In the genomic region with DNA sequence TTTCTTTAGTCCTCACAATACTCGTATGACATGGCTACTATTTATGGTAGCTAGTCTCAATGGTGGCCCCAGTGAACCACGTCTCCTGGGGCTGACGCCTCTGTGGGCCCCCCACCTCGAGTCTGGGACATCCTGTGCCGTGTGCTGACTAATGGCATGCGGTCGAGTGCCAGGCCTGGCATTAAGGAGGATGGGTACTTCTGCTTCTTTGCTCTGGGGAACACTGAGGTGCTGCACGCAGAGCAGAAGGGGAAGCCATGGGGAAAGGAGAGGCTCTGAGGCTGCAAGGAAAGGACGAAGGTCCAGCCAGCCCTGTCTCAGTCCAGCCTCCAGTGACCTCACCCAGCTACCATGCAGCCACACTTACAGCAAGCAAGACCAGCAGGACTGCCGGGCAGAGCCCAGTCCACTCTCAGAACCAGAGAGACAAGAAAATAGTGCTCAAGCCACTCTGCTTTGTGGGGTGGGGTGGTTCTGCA, we compare ENCODE assay signal across 13 cellular contexts. TPM values are rescaled to one million over a fixed set of nuclear protein-coding genes. Genes with fewer than 3 reads are reported as not detected.
DNase-seq lines count a peak whose midpoint lies in the region; ATAC-seq, FAIRE-seq and TF ChIP-seq lines count a peak whose summit lies in the region.
"Had no signal": no experiment of that assay in that cellular context is flagged by ENCODE, and none has a peak within 500 bp of the region (broad histone marks: within the 10 kb centered on the region; RNA-seq: fewer than 3 reads in every experiment).

No MANE protein-coding gene starts in this region.

- ATAC-seq in stimulated activated naive CD8-positive, alpha-beta T cell treated with anti-CD3 and anti-CD28 coated beads, Interleukin-15, Interleukin-2, amounts not matched to agents 100 U/mL and 50 U/mL, for 24 hours: peak; percentile 64
- no peak for ATAC-seq in stimulated activated naive CD8-positive, alpha-beta T cell treated with anti-CD3 and anti-CD28 coated beads, Interleukin-15, amount 100 ng/mL, for 72 hours
- ATAC-seq in GM12878 (peak; percentile 77), memory B cell (ENCODE audit: low read depth) (peak; percentile 96), WTC11 (no peak)

- intact Hi-C loops in GM12878 (cut with micrococcal nuclease; ENCODE audit: unreplicated experiment): no loop called here

- H3K27me3 Mint-ChIP-seq in stimulated activated naive CD8-positive, alpha-beta T cell treated with anti-CD3 and anti-CD28 coated beads, Interleukin-15, amount 100 ng/mL, for 72 hours: no peaks in the 10 kb centered on the region
- H3K27me3 Mint-ChIP-seq in memory B cell (peaks cover 2% of the 10 kb centered on the region), WTC11 (ENCODE audit: low read depth) (peaks cover 8% of the 10 kb centered on the region; the same call in 1 of the 2 replicates)

- H3K4me3 Mint-ChIP-seq in stimulated activated naive CD8-positive, alpha-beta T cell treated with anti-CD3 and anti-CD28 coated beads, Interleukin-15, amount 100 ng/mL, for 72 hours: no peak overlapping the region
- H3K4me3 Mint-ChIP-seq in memory B cell (no peak overlapping the region), WTC11 (no peak overlapping the region)

- POLR2A ChIA-PET in GM12878 (lab: Charles Lee) (interaction anchor here (1.4 kb wide), 1 partner anchor 11 kb away, joined by 3 read pairs; no protein-coding TSS in a partner anchor), WTC11 (lab: Charles Lee) (no interaction called here)

- RAD21 ChIA-PET in GM12878 (lab: Charles Lee; ENCODE audit: unreplicated experiment): interaction anchor here (1.5 kb wide), 1 partner anchor 11 kb away, joined by 3 read pairs; no protein-coding TSS in a partner anchor

- peaks cover 9% of the 10 kb centered on the region for H3K4me1 ChIP-seq in GM12878 (ENCODE audit: control insufficient read depth, insufficient read depth, low read length)

- FAIRE-seq in GM12878 (lab: Jason Lieb, UNC): no peak

- in situ Hi-C loops in GM12878 (cut with MboI): no loop called here

- SMC1A ChIA-PET in GM12878 (lab: Charles Lee; ENCODE audit: uncharacterized antibody, unreplicated experiment): interaction anchor here (0.9 to 1.5 kb wide), 3 partner anchors 9 to 174 kb away, joined by 3 to 6 read pairs (median 4); no protein-coding TSS in a partner anchor

- H3K9me3 ChIP-seq in GM12878 (replicated peaks; ENCODE audit: control insufficient read depth, insufficient read depth, low read length): no peaks in the 10 kb centered on the region
- H3K9me3 ChIP-seq: HAP-1 had no signal

- peaks cover 8% of the 10 kb centered on the region for H3K4me1 Mint-ChIP-seq in stimulated activated naive CD8-positive, alpha-beta T cell treated with anti-CD3 and anti-CD28 coated beads, Interleukin-15, amount 100 ng/mL, for 72 hours
- H3K4me1 Mint-ChIP-seq in memory B cell (peaks cover 17% of the 10 kb centered on the region), WTC11 (peaks cover 10% of the 10 kb centered on the region)

- no peak for TF ChIP-seq RAD21 in GM12878 (IDR thresholded peaks at IDR 0.05; ENCODE audit: insufficient read depth, low read depth, low read length)

- TF ChIP-seq POLR2A in GM12878 (IDR thresholded peaks at IDR 0.05; ENCODE audit: low read depth, low read length): no peak

- no peaks in the 10 kb centered on the region for H3K27me3 ChIP-seq in GM12878 (replicated peaks in 1 of 2; ENCODE audit: control insufficient read depth in 2 of 2, insufficient read depth in 2 of 2, low read length in 1 of 2)

- no peak for DNase-seq in stimulated activated naive CD8-positive, alpha-beta T cell treated with anti-CD3 and anti-CD28 coated beads, Interleukin-15, Interleukin-2, amounts not matched to agents 100 U/mL and 50 U/mL, for 24 hours
- DNase-seq in stimulated activated naive CD8-positive, alpha-beta T cell treated with anti-CD3 and anti-CD28 coated beads, Interleukin-15, amount 100 ng/mL, for 72 hours: no peak
- DNase-seq in GM12878 (ENCODE audit: low read depth, low spot score) (no peak), memory B cell (ENCODE audit: low spot score in 2 of 2) (no peak), NCI-H2081 (lab: John Stamatoyannopoulos, UW) (no peak), hepatic stellate cell (ENCODE audit: low spot score) (no peak), WTC11 (ENCODE audit: low spot score) (no peak)
- no peak for DNase-seq in activated CD4-positive, alpha-beta T cell treated with anti-CD3 and anti-CD28 coated beads for 48 hours
- DNase-seq: dermis blood vessel endothelial cell; hippocampal formation; NCI-H146; stimulated activated naive CD4-positive, alpha-beta T cell treated with Interleukin-2 at 50 U/mL for 16 hours had no signal

- no peaks in the 10 kb centered on the region for H4K20me1 ChIP-seq in GM12878 (ENCODE audit: control insufficient read depth, insufficient read depth)

- BruUV-seq in GM12878 (replicated peaks; lab: Mats Ljungman, UMichigan): no TSS peak

- CTCF ChIA-PET in GM12878 (lab: Yijun Ruan, JAX): interaction anchor here (0.6 to 2.5 kb wide), 3 partner anchors 17 to 56 kb away, joined by 3 to 7 read pairs (median 3); no protein-coding TSS in a partner anchor
- CTCF ChIA-PET in WTC11 (lab: Charles Lee): interaction anchor here (0.9 kb wide), 1 partner anchor 45 kb away, joined by 3 read pairs; no protein-coding TSS in a partner anchor

- no peak overlapping the region for H3K9ac ChIP-seq in GM12878 (ENCODE audit: control insufficient read depth, insufficient read depth, low read length)

- peak overlapping the region; percentile 48 for H2AFZ ChIP-seq in GM12878 (ENCODE audit: control insufficient read depth, low read depth, low read length)

- H3K36me3 ChIP-seq in GM12878 (ENCODE audit: control insufficient read depth in 2 of 2, insufficient read depth in 2 of 2, low read length in 1 of 2): no peaks in the 10 kb centered on the region
- H3K36me3 ChIP-seq: HAP-1 had no signal

- no peak for TF ChIP-seq EP300 in GM12878 (IDR thresholded peaks at IDR 0.05; ENCODE audit: borderline replicate concordance in 1 of 2, control insufficient read depth in 1 of 2, low read depth in 2 of 2, low read length in 2 of 2)

- H3K79me2 ChIP-seq in GM12878 (ENCODE audit: control insufficient read depth, insufficient read depth, low read length): no peaks in the 10 kb centered on the region

- no peak overlapping the region for H3K4me2 ChIP-seq in GM12878 (ENCODE audit: control insufficient read depth, insufficient read depth)

- 12% methylated on average over 10 of the region's 10 CpGs for WGBS in GM12878 (ENCODE audit: insufficient coverage, insufficient replicate concordance, low lambda C conversion rate, missing lambda C conversion rate)

- TF ChIP-seq CTCF in GM12878 (IDR thresholded peaks at IDR 0.05 in 2 of 3, conservative IDR thresholded peaks at IDR 0.05 in 1 of 3; ENCODE audit: control insufficient read depth in 2 of 3, extremely low read depth in 1 of 3, insufficient read depth in 1 of 3, low read depth in 3 of 3, low read length in 3 of 3) (no peak), WTC11 (IDR thresholded peaks at IDR 0.05) (no peak)

- H3K36me3 Mint-ChIP-seq in memory B cell (no peaks in the 10 kb centered on the region), WTC11 (no peaks in the 10 kb centered on the region)

- H3K4me3 ChIP-seq in GM12878: no peak overlapping the region
- H3K4me3 ChIP-seq: HAP-1 had no signal

- no peak overlapping the region for H3K27ac Mint-ChIP-seq in stimulated activated naive CD8-positive, alpha-beta T cell treated with anti-CD3 and anti-CD28 coated beads, Interleukin-15, amount 100 ng/mL, for 72 hours
- H3K27ac Mint-ChIP-seq in memory B cell (no peak overlapping the region), WTC11 (no peak overlapping the region)

- no peak overlapping the region for H3K27ac ChIP-seq in GM12878 (ENCODE audit: control insufficient read depth, insufficient read depth)

- H3K9me3 Mint-ChIP-seq in stimulated activated naive CD8-positive, alpha-beta T cell treated with anti-CD3 and anti-CD28 coated beads, Interleukin-15, amount 100 ng/mL, for 72 hours: no peaks in the 10 kb centered on the region
- H3K9me3 Mint-ChIP-seq in memory B cell: no peaks in the 10 kb centered on the region
- no peaks in the 10 kb centered on the region for H3K9me3 Mint-ChIP-seq in WTC11

TF ChIP-seq in GM12878, 131 proteins besides CTCF, POLR2A, EP300 and RAD21:
- no peak for TF ChIP-seq HDAC6 (IDR thresholded peaks at IDR 0.05; ENCODE audit: unreplicated experiment)
TF ChIP-seq in GM12878: peak in this region for 0.

TF ChIP-seq in WTC11, 78 proteins besides CTCF, POLR2A, EP300 and RAD21 (continues in another document):
- TF ChIP-seq, protein P1, sequence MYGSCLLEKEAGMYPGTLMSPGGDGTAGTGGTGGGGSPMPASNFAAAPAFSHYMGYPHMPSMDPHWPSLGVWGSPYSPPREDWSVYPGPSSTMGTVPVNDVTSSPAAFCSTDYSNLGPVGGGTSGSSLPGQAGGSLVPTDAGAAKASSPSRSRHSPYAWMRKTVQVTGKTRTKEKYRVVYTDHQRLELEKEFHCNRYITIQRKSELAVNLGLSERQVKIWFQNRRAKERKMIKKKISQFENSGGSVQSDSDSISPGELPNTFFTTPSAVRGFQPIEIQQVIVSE (CRISPR knock-in tag; IDR thresholded peaks at IDR 0.05; ENCODE audit: borderline replicate concordance): no peak
- TF ChIP-seq TP53 (CRISPR knock-in tag; IDR thresholded peaks at IDR 0.05): no peak
- TF ChIP-seq, protein P2, sequence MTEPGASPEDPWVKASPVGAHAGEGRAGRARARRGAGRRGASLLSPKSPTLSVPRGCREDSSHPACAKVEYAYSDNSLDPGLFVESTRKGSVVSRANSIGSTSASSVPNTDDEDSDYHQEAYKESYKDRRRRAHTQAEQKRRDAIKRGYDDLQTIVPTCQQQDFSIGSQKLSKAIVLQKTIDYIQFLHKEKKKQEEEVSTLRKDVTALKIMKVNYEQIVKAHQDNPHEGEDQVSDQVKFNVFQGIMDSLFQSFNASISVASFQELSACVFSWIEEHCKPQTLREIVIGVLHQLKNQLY (CRISPR knock-in tag; IDR thresholded peaks at IDR 0.05): no peak
- TF ChIP-seq EMX1 (CRISPR knock-in tag; IDR thresholded peaks at IDR 0.05): no peak

RNA-seq across cellular contexts. Expression of a gene that starts 5.7 kb away (rescaled TPM):
- total RNA-seq in GM12878 (2013; cell fraction: nucleolus; rRNA removed): 167 and 175 TPM in 2 replicates
- total RNA-seq in GM12878 (2014; rRNA removed) (115 and 131 TPM in 2 replicates), GM12878 (2014; rRNA removed; fragmentation: Illumina TruSeq; extraction: Trizol) (79.0 and 83.9 TPM in 2 replicates), GM12878 (2021) (159 and 168 TPM in 2 replicates), WTC11 (2021) (127 to 140 TPM (median 136 TPM) in 3 replicates)
- 49.9 TPM for polyA plus RNA-seq in GM12878 (2011; ENCODE audit: low read depth)
- polyA plus RNA-seq in GM12878 (2011; rRNA removed) (51.1 and 70.6 TPM in 2 replicates), GM12878 (2014; fragmentation: Illumina TruSeq; extraction: Trizol) (35.1 and 72.7 TPM in 2 replicates), GM12878 (2014; fragmentation: Nextera tagmentation; extraction: Ambion mirVana) (10 to 100 TPM; 24.3 to 44.6 TPM), GM12878 (2014; rRNA removed) (89.3 and 97.0 TPM in 2 replicates), GM12878 (2016; fragmentation: Nextera tagmentation; extraction: Ambion mirVana) (10 to 100 TPM; 16.5 to 18.5 TPM)
- polyA plus RNA-seq in GM12878 (2011; cell fraction: cytosol; rRNA removed): 59.0 and 62.4 TPM in 2 replicates
- polyA plus RNA-seq in GM12878 (2011; cell fraction: nucleus; rRNA removed): 87.4 and 124 TPM in 2 replicates
- 72.2 and 77.0 TPM in 2 replicates for polyA plus RNA-seq in GM12878 (2012)
- polyA minus RNA-seq in GM12878 (2011; rRNA and poly(A)+ RNA removed): 73.8 and 103 TPM in 2 replicates
- polyA minus RNA-seq in GM12878 (2011; cell fraction: cytosol; rRNA and poly(A)+ RNA removed): 36.6 and 63.1 TPM in 2 replicates
- polyA minus RNA-seq in GM12878 (2011; cell fraction: nucleus; rRNA and poly(A)+ RNA removed): 35.7 and 59.5 TPM in 2 replicates

Comparison
In these comparisons a context has a peak if more than half of its experiments do, and no peak if none do; other contexts are left out.
1. ATAC-seq: peak in stimulated activated naive CD8-positive, alpha-beta T cell treated with anti-CD3 and anti-CD28 coated beads, Interleukin-15, Interleukin-2, amounts not matched to agents 100 U/mL and 50 U/mL, for 24 hours (single experiment), GM12878 (single experiment) and memory B cell (single experiment); none in stimulated activated naive CD8-positive, alpha-beta T cell treated with anti-CD3 and anti-CD28 coated beads, Interleukin-15, amount 100 ng/mL, for 72 hours (single experiment) and WTC11 (single experiment).